ENCODE assay signal across 1 cellular context in genomic region chr9:137948642-137949041, GRCh38.
TF ChIP-seq lines count a peak whose summit lies in the region.

No MANE protein-coding gene starts in this region.

TF ChIP-seq in HEK293, 187 proteins besides CTCF, POLR2A, EP300 and RAD21 (continued from another document):
- TF ChIP-seq ZNF280C (tag by site-specific recombination; IDR thresholded peaks at IDR 0.05) (no peak), RBAK (tag by site-specific recombination; IDR thresholded peaks at IDR 0.05) (no peak), PRDM10 (tag by site-specific recombination; IDR thresholded peaks at IDR 0.05) (no peak), ZNF10 (tag by site-specific recombination; IDR thresholded peaks at IDR 0.05) (no peak), ZSCAN4 (tag by site-specific recombination; IDR thresholded peaks at IDR 0.05) (no peak), ZSCAN30 (tag by site-specific recombination; IDR thresholded peaks at IDR 0.05) (no peak), ZBTB21 (tag by site-specific recombination; IDR thresholded peaks at IDR 0.05) (no peak), ZNF175 (tag by site-specific recombination; IDR thresholded peaks at IDR 0.05) (0 out of 2 replicates have a peak, but pooled peaks have one; percentile 72), ZBTB11 (tag by site-specific recombination; conservative IDR thresholded peaks at IDR 0.05; ENCODE audit: low read depth) (no peak), ZNF677 (tag by site-specific recombination; IDR thresholded peaks at IDR 0.05) (no peak), ZNF544 (tag by site-specific recombination; IDR thresholded peaks at IDR 0.05) (no peak), GLI4 (tag by site-specific recombination; IDR thresholded peaks at IDR 0.05) (no peak)
TF ChIP-seq in HEK293: peak in this region for 19.
